19 cellular contexts compared by ENCODE assay signal in the genomic region with DNA sequence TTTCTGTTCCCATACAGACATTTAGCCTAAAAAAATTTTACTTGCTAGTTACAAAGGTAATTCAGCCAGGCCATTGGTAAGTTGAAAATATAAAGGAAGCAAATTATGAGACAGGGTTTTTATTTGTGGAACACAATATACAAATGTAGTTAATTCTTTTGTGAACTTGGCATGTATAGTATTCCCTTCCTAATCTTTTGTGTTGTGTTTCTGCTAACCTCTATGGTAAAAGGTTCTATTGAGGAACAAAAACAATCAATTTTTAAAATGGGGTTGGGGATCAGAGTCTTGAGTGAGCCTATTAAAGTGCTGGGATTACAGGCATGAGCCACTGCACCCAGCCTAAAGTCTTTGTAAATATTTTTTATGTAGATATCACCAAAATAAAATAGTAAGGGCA.
"Had no signal": no experiment of that assay in that cellular context is flagged by ENCODE, and none has a peak within 500 bp of the region (broad histone marks: within the 10 kb centered on the region; RNA-seq: fewer than 3 reads in every experiment).

No MANE protein-coding gene starts in this region.

- H3K9me3 Mint-ChIP-seq: activated T-cell treated with anti-CD3 and anti-CD28 coated beads, Interleukin-2, amount 50 U/mL, for 72 hours; neural crest cell; T-helper 1 cell treated with Interleukin-12 subunit alpha and Interleukin-12 subunit beta and Interleukin-4 antibody, amounts not matched to agents 30 μg/mL and 1 μg/mL, for 36 hours had no signal

- H3K36me3 ChIP-seq: gastrocnemius medialis, left lung, ovary, thyroid gland had no signal

- H3K4me3 ChIP-seq: gastrocnemius medialis, left lung, ovary, thyroid gland had no signal

- H3K27ac Mint-ChIP-seq: activated T-cell treated with anti-CD3 and anti-CD28 coated beads, Interleukin-2, amount 50 U/mL, for 72 hours; T-helper 1 cell treated with Interleukin-12 subunit alpha and Interleukin-12 subunit beta and Interleukin-4 antibody, amounts not matched to agents 30 μg/mL and 1 μg/mL, for 36 hours had no signal

- DNase-seq: activated CD4-positive, alpha-beta T cell treated with anti-CD3 and anti-CD28 coated beads, Interleukin-2, amount 50 U/mL, for 4 hours; activated CD4-positive, CD25-positive, alpha-beta regulatory T cell treated with anti-CD3 and anti-CD28 coated beads, Interleukin-2, amount 50 U/mL, for 72 hours; activated effector memory CD4-positive, alpha-beta T cell treated with anti-CD3 and anti-CD28 coated beads, Interleukin-2, amount 50 U/mL, for 16 hours; activated naive CD4-positive, alpha-beta T cell treated with anti-CD3 and anti-CD28 coated beads, Interleukin-2, amount 50 U/mL, for 16 hours; activated T-cell treated with anti-CD3 and anti-CD28 coated beads, Interleukin-2, amount 50 U/mL, for 72 hours; aorta; cerebellar nuclear complex; effector CD8-positive, alpha-beta T cell; gastrocnemius medialis; head of caudate nucleus; left lung; ovary; stimulated activated CD4-positive, alpha-beta T cell treated with anti-CD3 and anti-CD28 coated beads, Interleukin-4, amount 100 ng/mL, for 4 hours; stimulated activated naive CD4-positive, alpha-beta T cell; thyroid gland had no signal

- H3K27ac ChIP-seq: gastrocnemius medialis, left lung, ovary, thyroid gland had no signal

- H3K27me3 ChIP-seq: gastrocnemius medialis, left lung, ovary, thyroid gland had no signal

- H3K9me3 ChIP-seq: gastrocnemius medialis, left lung, ovary, thyroid gland had no signal

- ATAC-seq: activated T-cell treated with anti-CD3 and anti-CD28 coated beads, Interleukin-2, amount 50 U/mL, for 72 hours; esophagus mucosa; gastrocnemius medialis; left lung; sciatic nerve had no signal

- H3K4me3 Mint-ChIP-seq: activated T-cell treated with anti-CD3 and anti-CD28 coated beads, Interleukin-2, amount 50 U/mL, for 72 hours; neural crest cell; T-helper 1 cell treated with Interleukin-12 subunit alpha and Interleukin-12 subunit beta and Interleukin-4 antibody, amounts not matched to agents 30 μg/mL and 1 μg/mL, for 36 hours had no signal

- H3K4me1 ChIP-seq: gastrocnemius medialis had no signal
